Comparison of ENCODE assay signal across 16 cellular contexts in the genomic region with DNA sequence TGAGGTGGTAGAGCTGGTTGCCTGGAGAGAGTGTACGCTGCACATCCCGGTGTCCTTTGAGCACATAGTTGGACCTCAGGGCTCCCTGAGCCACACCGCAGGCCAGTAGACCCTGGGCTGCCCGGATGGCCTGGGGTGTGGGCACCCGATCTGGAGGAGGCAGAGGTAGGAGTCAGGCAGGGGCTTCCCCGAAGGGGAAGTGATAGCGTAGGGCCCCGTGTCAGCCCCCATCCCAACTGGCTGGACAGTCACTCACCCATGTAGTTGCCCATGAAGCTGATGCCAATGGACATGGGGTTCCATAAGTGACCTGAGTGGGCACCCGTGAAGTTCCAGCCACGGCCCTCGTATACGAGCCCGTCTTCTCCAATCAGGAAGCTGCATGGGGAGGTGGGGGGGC. TPM values are rescaled to one million over a fixed set of nuclear protein-coding genes. Genes with fewer than 3 reads are reported as not detected.
DNase-seq lines count a peak whose midpoint lies in the region; ATAC-seq and TF ChIP-seq lines count a peak whose summit lies in the region.
"Had no signal": no experiment of that assay in that cellular context is flagged by ENCODE, and none has a peak within 500 bp of the region (broad histone marks: within the 10 kb centered on the region; RNA-seq: fewer than 3 reads in every experiment).

No MANE protein-coding gene starts in this region.

- H3K4me3 ChIP-seq in mammary epithelial cell (replicated peaks in 1 of 3; ENCODE audit: insufficient read depth in 1 of 3, low read depth in 2 of 3, low read length in 3 of 3) = no peak overlapping the region
- H3K4me3 ChIP-seq in neutrophil (ENCODE audit: low read depth in 1 of 2, low read length in 1 of 2) = peak overlapping the region in 1 of 2 experiments; percentile 88
- H3K4me3 ChIP-seq: BLaER1, GM23248 had no signal

- no peaks in the 10 kb centered on the region for H4K20me1 ChIP-seq in mammary epithelial cell (ENCODE audit: insufficient read depth, low read length)

- in situ Hi-C loops in mammary epithelial cell (cut with MboI; ENCODE audit: low sequenced_read_pairs in 2 of 2) = no loop called here

- ATAC-seq in GM18873 (IDR thresholded peaks at IDR 0.05; ENCODE audit: low FRiP score, unreplicated experiment) = no peak
- ATAC-seq in HG02970 (IDR thresholded peaks at IDR 0.05; ENCODE audit: low FRiP score, unreplicated experiment) = no peak
- ATAC-seq in HG03108 (IDR thresholded peaks at IDR 0.05; ENCODE audit: unreplicated experiment) = no peak
- ATAC-seq: HepG2 had no signal

- intact Hi-C loops in MCF 10A (cut with micrococcal nuclease) (no loop called here), mammary epithelial cell (cut with micrococcal nuclease) (no loop called here)

- no peak overlapping the region for H2AFZ ChIP-seq in mammary epithelial cell (ENCODE audit: low read depth, low read length)
- H2AFZ ChIP-seq: GM23248 had no signal

- H3K9ac ChIP-seq in mammary epithelial cell (ENCODE audit: insufficient read depth, low read length) = no peak overlapping the region
- H3K9ac ChIP-seq: BLaER1, GM23248 had no signal

- no peak overlapping the region for H3K4me2 ChIP-seq in mammary epithelial cell (ENCODE audit: insufficient read depth, low read depth, low read length)
- H3K4me2 ChIP-seq: BLaER1 had no signal

- no peaks in the 10 kb centered on the region for H3K27me3 ChIP-seq in mammary epithelial cell (ENCODE audit: insufficient read depth, low read length)
- H3K27me3 ChIP-seq in neutrophil = peaks cover 13% of the 10 kb centered on the region

- H3K27me3 Mint-ChIP-seq in MCF 10A (ENCODE audit: insufficient read depth, unreplicated experiment) = no peaks in the 10 kb centered on the region

- H3K79me2 ChIP-seq in mammary epithelial cell (ENCODE audit: insufficient read depth, low read length) = no peaks in the 10 kb centered on the region

- TF ChIP-seq CTCF in MCF 10A (IDR thresholded peaks at IDR 0.05; ENCODE audit: unreplicated experiment) (no peak), mammary epithelial cell (conservative IDR thresholded peaks at IDR 0.05 in 1 of 2, IDR thresholded peaks at IDR 0.05 in 1 of 2; ENCODE audit: extremely low read depth in 1 of 2, insufficient read depth in 1 of 2, low read depth in 1 of 2, low read length in 2 of 2) (no peak), neutrophil (IDR thresholded peaks at IDR 0.05) (no peak)

- H3K27ac ChIP-seq in mammary epithelial cell (ENCODE audit: insufficient read depth, low read depth, low read length) (no peak overlapping the region), neutrophil (peak overlapping the region; percentile 92)
- H3K27ac ChIP-seq: BLaER1, GM23248 had no signal

- H3K4me3 Mint-ChIP-seq in MCF 10A (ENCODE audit: unreplicated experiment) = no peak overlapping the region
- H3K4me3 Mint-ChIP-seq: H9 had no signal

- WGBS in mammary epithelial cell (ENCODE audit: low coverage, missing lambda C conversion rate) = 97% methylated on average over 11 of the region's 13 CpGs

- H3K27ac Mint-ChIP-seq in MCF 10A (ENCODE audit: low read depth, unreplicated experiment) = peak overlapping the region; percentile 23
- H3K27ac Mint-ChIP-seq: CD8-positive, alpha-beta memory T cell; H9 had no signal

- dilution Hi-C loops in mammary epithelial cell (cut with HindIII; ENCODE audit: low sequenced_read_pairs) = no loop called here

- H3K36me3 ChIP-seq in mammary epithelial cell (ENCODE audit: insufficient read depth, low read length) (no peaks in the 10 kb centered on the region), neutrophil (peaks cover 35% of the 10 kb centered on the region)

- BruUV-seq in MCF 10A (replicated peaks; lab: Mats Ljungman, UMichigan) (no TSS peak), mammary epithelial cell (replicated peaks; lab: Mats Ljungman, UMichigan) (no TSS peak)

- no peaks in the 10 kb centered on the region for H3K9me3 Mint-ChIP-seq in MCF 10A (ENCODE audit: unreplicated experiment)
- H3K9me3 Mint-ChIP-seq: CD8-positive, alpha-beta memory T cell; H9 had no signal

- H3K36me3 Mint-ChIP-seq in MCF 10A (ENCODE audit: insufficient read depth, unreplicated experiment) = peaks cover 25% of the 10 kb centered on the region

- CTCF ChIA-PET in MCF 10A (lab: Yijun Ruan, JAX) = interaction anchor here (0.5 to 11.3 kb wide), 9 partner anchors 10 to 980 kb away, joined by 3 to 216 read pairs (median 3); no protein-coding TSS in a partner anchor
- CTCF ChIA-PET in mammary epithelial cell (lab: Charles Lee; ENCODE audit: low non-redundant PET) = no interaction called here

- H3K9me3 ChIP-seq in mammary epithelial cell (replicated peaks; ENCODE audit: insufficient read depth, low read length) (no peaks in the 10 kb centered on the region), neutrophil (no peaks in the 10 kb centered on the region)
- H3K9me3 ChIP-seq: BLaER1 had no signal

- DNase-seq in MCF 10A (ENCODE audit: unreplicated experiment) (no peak), mammary epithelial cell (no peak), islet precursor cell (peak; percentile 38)
- DNase-seq: 8988T; AML-193; CD8-positive, alpha-beta memory T cell; DMS53; GM23248; H9 had no signal

- H3K4me1 ChIP-seq in mammary epithelial cell (ENCODE audit: insufficient read depth, low read length) = peaks cover 40% of the 10 kb centered on the region
- peaks cover 94 to 96% of the 10 kb centered on the region in 2 experiments for H3K4me1 ChIP-seq in neutrophil (ENCODE audit: control insufficient read depth in 1 of 2, insufficient read depth in 1 of 2, low read depth in 1 of 2, low read length in 1 of 2)

- POLR2A ChIA-PET in MCF 10A (lab: Yijun Ruan, JAX) = interaction anchor here (0.6 kb wide), 1 partner anchor 27 kb away, joined by 3 read pairs; no protein-coding TSS in a partner anchor

- peaks cover 31% of the 10 kb centered on the region for H3K4me1 Mint-ChIP-seq in MCF 10A (ENCODE audit: insufficient read depth, unreplicated experiment)

RNA-seq across cellular contexts. Expression of gene PGLYRP1, which starts 3.6 kb away (rescaled TPM):
- total RNA-seq in MCF 10A (2022) (not detected in 2 replicates), mammary epithelial cell (not detected)
- polyA plus RNA-seq in mammary epithelial cell = not detected
- polyA minus RNA-seq in mammary epithelial cell = not detected
- total RNA-seq: CD8-positive, alpha-beta memory T cell; Daoy; GM23248; H9; HepG2 had no signal
- polyA plus RNA-seq: CD8-positive, alpha-beta memory T cell; GM23248; HepG2 had no signal

RNA-seq across cellular contexts. Expression of gene IGFL4, which starts 21.5 kb away (rescaled TPM):
- total RNA-seq in MCF 10A (2022) (0.54 TPM in 1 of 2 replicates, not detected in the other), mammary epithelial cell (1 to 10 TPM in 1 of 2 donors, not detected in 1; 1.5 TPM)
- not detected for polyA plus RNA-seq in mammary epithelial cell
- polyA minus RNA-seq in mammary epithelial cell = not detected
- total RNA-seq: CD8-positive, alpha-beta memory T cell; Daoy; GM23248 had no signal
- polyA plus RNA-seq: CD8-positive, alpha-beta memory T cell; GM23248 had no signal

RNA-seq across cellular contexts. Expression of gene CCDC61, which starts 24.0 kb away (rescaled TPM):
- total RNA-seq in MCF 10A (2022) (17.5 and 18.9 TPM in 2 replicates), mammary epithelial cell (10 to 100 TPM in 1 of 2 donors, 1 to 10 TPM in 1; 3.3 to 14.8 TPM)
- 6.4 TPM for polyA plus RNA-seq in mammary epithelial cell
- polyA minus RNA-seq in mammary epithelial cell = 1.7 TPM

RNA-seq across cellular contexts. Expression of gene NOVA2, which starts 45.6 kb away (rescaled TPM):
- total RNA-seq in MCF 10A (2022) (not detected in 2 replicates), mammary epithelial cell (not detected)
- 0.01 TPM for polyA plus RNA-seq in mammary epithelial cell
- polyA minus RNA-seq in mammary epithelial cell = not detected
- total RNA-seq: CD8-positive, alpha-beta memory T cell; Daoy; GM23248; HepG2 had no signal
- polyA plus RNA-seq: CD8-positive, alpha-beta memory T cell; GM23248; HepG2 had no signal
